19 cellular contexts compared by ENCODE assay signal in the genomic region with DNA sequence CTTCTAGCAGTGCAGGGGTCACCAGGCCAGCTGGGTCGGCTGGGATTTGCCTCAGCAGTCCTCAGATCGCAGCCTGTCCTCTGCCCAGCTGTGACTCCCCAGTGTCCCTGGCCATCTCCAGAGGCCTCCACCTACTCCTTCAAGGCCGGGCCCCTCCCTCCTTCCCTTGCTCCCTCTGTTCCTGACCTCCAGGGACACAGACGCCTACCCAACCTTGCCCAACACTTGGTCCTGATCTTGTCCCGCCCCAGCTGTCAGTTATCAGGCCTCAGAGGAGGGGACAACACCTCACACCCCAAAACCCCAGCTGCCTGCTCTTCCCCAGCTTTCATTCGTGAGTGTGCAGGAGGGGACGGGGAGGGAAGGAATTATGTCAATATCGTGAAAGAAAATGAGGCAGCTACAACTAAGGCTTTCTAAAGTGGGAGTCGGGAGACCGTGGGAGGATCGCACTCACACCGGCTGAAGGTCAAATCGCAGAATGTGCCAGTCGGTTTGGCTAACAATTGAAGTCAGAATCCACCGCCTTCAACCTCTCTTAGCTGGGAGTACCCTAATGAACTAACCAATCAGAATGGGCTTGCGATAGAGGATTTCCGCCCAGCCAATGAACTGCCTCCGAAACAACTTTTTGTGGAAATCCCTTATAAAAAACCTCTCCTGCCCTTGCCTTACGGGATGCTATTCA. TPM values are rescaled to one million over a fixed set of nuclear protein-coding genes. Genes with fewer than 3 reads are reported as not detected.
A peak's percentile ranks its signal among the peaks of the same experiment; 100 is the strongest.
DNase-seq lines count a peak whose midpoint lies in the region; ATAC-seq and TF ChIP-seq lines count a peak whose summit lies in the region.
"Had no signal": no experiment of that assay in that cellular context is flagged by ENCODE, and none has a peak within 500 bp of the region (broad histone marks: within the 10 kb centered on the region; RNA-seq: fewer than 3 reads in every experiment).

No MANE protein-coding gene starts in this region.

- TF ChIP-seq CTCF in GM23338 (conservative IDR thresholded peaks at IDR 0.05; ENCODE audit: low read depth in 2 of 2) (no peak), WTC11 (IDR thresholded peaks at IDR 0.05) (no peak), osteoblast (IDR thresholded peaks at IDR 0.05; ENCODE audit: extremely low read depth, low read depth, low read length) (no peak), coronary artery (IDR thresholded peaks at IDR 0.05) (no peak)

- no peaks in the 10 kb centered on the region for H3K36me3 ChIP-seq in GM23338 (ENCODE audit: insufficient read depth)
- no peaks in the 10 kb centered on the region for H3K36me3 ChIP-seq in iPS-20b (ENCODE audit: insufficient read depth, low read depth, low read length)
- no peaks in the 10 kb centered on the region for H3K36me3 ChIP-seq in osteoblast (ENCODE audit: insufficient read depth, low read length)
- H3K36me3 ChIP-seq: SJCRH30 had no signal

- H3K9me3 ChIP-seq in iPS-20b (ENCODE audit: insufficient read depth, low read depth, low read length) = no peaks in the 10 kb centered on the region
- no peaks in the 10 kb centered on the region for H3K9me3 ChIP-seq in osteoblast (ENCODE audit: low read depth, low read length)
- H3K9me3 ChIP-seq: SJCRH30 had no signal

- H3K27ac Mint-ChIP-seq in GM23338 = no peak overlapping the region
- peak overlapping the region; percentile 63 for H3K27ac Mint-ChIP-seq in WTC11
- H3K27ac Mint-ChIP-seq: B cell; CD4-positive, alpha-beta memory T cell had no signal

- H3K4me3 ChIP-seq in GM23338 (peak overlapping the region; percentile 42), iPS-20b (ENCODE audit: low read length) (peak overlapping the region; percentile 32; the same call in 1 of the 2 replicates), osteoblast (ENCODE audit: insufficient read depth, low read length) (no peak overlapping the region), coronary artery (no peak overlapping the region)
- H3K4me3 ChIP-seq: SJCRH30 had no signal

- H3K36me3 Mint-ChIP-seq in GM23338 (ENCODE audit: low read depth) = no peaks in the 10 kb centered on the region
- no peaks in the 10 kb centered on the region for H3K36me3 Mint-ChIP-seq in WTC11
- H3K36me3 Mint-ChIP-seq: CD4-positive, alpha-beta memory T cell had no signal

- H2AFZ ChIP-seq in GM23338 = peak overlapping the region; percentile 94
- peak overlapping the region; percentile 35 for H2AFZ ChIP-seq in osteoblast (ENCODE audit: low read length)

- H3K9ac ChIP-seq in iPS-20b (ENCODE audit: low read depth, low read length) = no peak overlapping the region; the same call in 1 of the 2 replicates

- DNase-seq in GM23338 (ENCODE audit: low spot score) (peak; percentile 86), WTC11 (ENCODE audit: low spot score) (no peak), osteoblast (ENCODE audit: insufficient read length, low spot score, missing footprints) (no peak), ACHN (no peak), left colon (no peak), coronary artery (ENCODE audit: low spot score) (no peak)
- DNase-seq: CD4-positive, alpha-beta memory T cell; DMS79; GDM1; KBM-7; NCI-H1048; NCI-H146; NCI-H2081 treated with DMSO at 0.1 percent for 48 hours; NCI-H524 had no signal

- peaks cover 6% of the 10 kb centered on the region; the same call in 2 of the 3 replicates for H3K4me1 Mint-ChIP-seq in GM23338
- H3K4me1 Mint-ChIP-seq in WTC11 = peaks cover 18% of the 10 kb centered on the region
- H3K4me1 Mint-ChIP-seq: B cell; CD4-positive, alpha-beta memory T cell had no signal

- peak overlapping the region; percentile 75 for H3K4me2 ChIP-seq in GM23338
- H3K4me2 ChIP-seq in osteoblast (ENCODE audit: insufficient read depth, low read length) = no peak overlapping the region

- no peaks in the 10 kb centered on the region for H3K79me2 ChIP-seq in GM23338 (replicated peaks; ENCODE audit: insufficient read depth)
- no peaks in the 10 kb centered on the region for H3K79me2 ChIP-seq in osteoblast (ENCODE audit: insufficient read depth, low read length)

- in situ Hi-C loops in ACHN (cut with HindIII; ENCODE audit: low pct_ligation_motif_present, low pct_unique_long_range_greater_than_20kb, low sequenced_read_pairs) = no loop called here

- H3K27me3 ChIP-seq in GM23338 (ENCODE audit: insufficient read depth) (no peaks in the 10 kb centered on the region), iPS-20b (ENCODE audit: insufficient read depth, low read length) (no peaks in the 10 kb centered on the region), osteoblast (ENCODE audit: insufficient read depth, low read length) (no peaks in the 10 kb centered on the region)
- H3K27me3 ChIP-seq: SJCRH30 had no signal

- peak overlapping the region; percentile 18; the same call in 1 of the 3 replicates for H3K4me3 Mint-ChIP-seq in GM23338
- H3K4me3 Mint-ChIP-seq in WTC11 = peak overlapping the region; percentile 47
- H3K4me3 Mint-ChIP-seq: B cell; CD4-positive, alpha-beta memory T cell had no signal

- H3K9me3 Mint-ChIP-seq in GM23338 = no peaks in the 10 kb centered on the region; the same call in 2 of the 3 replicates
- H3K9me3 Mint-ChIP-seq in WTC11 = no peaks in the 10 kb centered on the region
- H3K9me3 Mint-ChIP-seq: CD4-positive, alpha-beta memory T cell had no signal

- H3F3A ChIP-seq in GM23338 (replicated peaks; ENCODE audit: low read depth) = no peaks in the 10 kb centered on the region

- intact Hi-C loops in left colon (cut with DNase I, micrococcal nuclease) = no loop called here

- H3K27ac ChIP-seq in GM23338 (ENCODE audit: low read depth) (no peak overlapping the region), iPS-20b (ENCODE audit: low read length) (no peak overlapping the region), osteoblast (ENCODE audit: low read depth, low read length) (no peak overlapping the region), coronary artery (no peak overlapping the region)
- H3K27ac ChIP-seq: RWPE1, SJCRH30 had no signal

- 0 out of 2 replicates have a peak, but pooled peaks cover 5% of the 10 kb centered on the region for H3K4me1 ChIP-seq in GM23338 (ENCODE audit: insufficient read depth)
- no peaks in the 10 kb centered on the region; the same call in 1 of the 2 replicates for H3K4me1 ChIP-seq in iPS-20b (ENCODE audit: insufficient read depth, low read length)
- H3K4me1 ChIP-seq in osteoblast (ENCODE audit: insufficient read depth, low read length) = no peaks in the 10 kb centered on the region

- ATAC-seq in GM23338 = peak; percentile 86
- peak; percentile 87 for ATAC-seq in WTC11
- no peak for ATAC-seq in left colon

- H4K20me1 ChIP-seq in GM23338 (replicated peaks; ENCODE audit: insufficient read depth) = no peaks in the 10 kb centered on the region
- no peaks in the 10 kb centered on the region for H4K20me1 ChIP-seq in osteoblast (ENCODE audit: insufficient read depth, low read length)

- POLR2A ChIA-PET in WTC11 (lab: Charles Lee) = interaction anchor here (0.6 kb wide), 1 partner anchor 104 kb away, joined by 16 read pairs; no protein-coding TSS in a partner anchor

- no peaks in the 10 kb centered on the region for H3K9me2 ChIP-seq in GM23338 (ENCODE audit: insufficient read depth)

- CTCF ChIA-PET in WTC11 (lab: Charles Lee) = interaction anchor here (0.9 to 2.6 kb wide), 6 partner anchors 9 to 175 kb away, joined by 3 to 16 read pairs (median 4); no protein-coding TSS in a partner anchor

- peaks cover 2% of the 10 kb centered on the region for H3K27me3 Mint-ChIP-seq in GM23338 (ENCODE audit: insufficient read depth, low read depth, poor library complexity)
- no peaks in the 10 kb centered on the region for H3K27me3 Mint-ChIP-seq in WTC11 (ENCODE audit: low read depth)

TF ChIP-seq in GM23338, 12 proteins besides CTCF, POLR2A, EP300 and RAD21:
- no peak for TF ChIP-seq EZH2 (IDR thresholded peaks at IDR 0.05; ENCODE audit: low read depth, unreplicated experiment)
- TF ChIP-seq POLR2AphosphoS5 (IDR thresholded peaks at IDR 0.05; ENCODE audit: low read depth) = peak; percentile 56

TF ChIP-seq in WTC11, 78 proteins besides CTCF, POLR2A, EP300 and RAD21 (continues in another document):
- no peak for TF ChIP-seq ZNF416 (CRISPR knock-in tag; IDR thresholded peaks at IDR 0.05)

RNA-seq across cellular contexts. Expression of a gene that starts 9.4 kb away (rescaled TPM):
- total RNA-seq in GM23338 (2014; rRNA removed; shearing (Covaris generic)) = 37.0 and 37.1 TPM in 2 replicates
- 10.2 and 10.4 TPM in 2 replicates for polyA plus RNA-seq in GM23338 (2016; fragmentation: Nextera tagmentation; extraction: Ambion mirVana)
- total RNA-seq in WTC11 (2021) (34.8 to 39.4 TPM (median 35.6 TPM) in 3 replicates), osteoblast (64.8 and 69.1 TPM in 2 replicates), left colon (10 to 100 TPM; 17.7 to 23.5 TPM)

RNA-seq across cellular contexts. Expression of a gene that starts 14.1 kb away (rescaled TPM):
- total RNA-seq in GM23338 (2014; rRNA removed; shearing (Covaris generic)) = 8.9 and 13.4 TPM in 2 replicates
- polyA plus RNA-seq in GM23338 (2016; fragmentation: Nextera tagmentation; extraction: Ambion mirVana) = 5.3 and 6.0 TPM in 2 replicates
- total RNA-seq in WTC11 (2021) (12.2 to 13.9 TPM (median 13.8 TPM) in 3 replicates), osteoblast (16.5 and 19.5 TPM in 2 replicates), left colon (10 to 100 TPM; 50.5 to 57.3 TPM)

RNA-seq across cellular contexts. Expression of a gene that starts 54.7 kb away (rescaled TPM):
- total RNA-seq in GM23338 (2014; rRNA removed; shearing (Covaris generic)) = not detected in 2 replicates
- 0.57 TPM in 1 of 2 replicates, not detected in the other for polyA plus RNA-seq in GM23338 (2016; fragmentation: Nextera tagmentation; extraction: Ambion mirVana)
- total RNA-seq in WTC11 (2021) (0.21 to 0.46 TPM (median 0.31 TPM) in 3 replicates), osteoblast (under 0.01 TPM in 1 of 2 replicates, not detected in the other), left colon (1 to 10 TPM in 1 of 2 donors, under 1 TPM in 1; 0.76 to 4.7 TPM)
- total RNA-seq: B cell, OCI-LY7, SJCRH30 had no signal
- polyA plus RNA-seq: CD4-positive, alpha-beta memory T cell had no signal

Comparison
In these comparisons a context has a peak if more than half of its experiments do, and no peak if none do; other contexts are left out.
1. H3K4me3 ChIP-seq: peak in GM23338 (single experiment) and iPS-20b (single experiment); none in osteoblast (single experiment) and coronary artery (single experiment).